Comparison of ENCODE assay signal across 7 cellular contexts in the genomic region with DNA sequence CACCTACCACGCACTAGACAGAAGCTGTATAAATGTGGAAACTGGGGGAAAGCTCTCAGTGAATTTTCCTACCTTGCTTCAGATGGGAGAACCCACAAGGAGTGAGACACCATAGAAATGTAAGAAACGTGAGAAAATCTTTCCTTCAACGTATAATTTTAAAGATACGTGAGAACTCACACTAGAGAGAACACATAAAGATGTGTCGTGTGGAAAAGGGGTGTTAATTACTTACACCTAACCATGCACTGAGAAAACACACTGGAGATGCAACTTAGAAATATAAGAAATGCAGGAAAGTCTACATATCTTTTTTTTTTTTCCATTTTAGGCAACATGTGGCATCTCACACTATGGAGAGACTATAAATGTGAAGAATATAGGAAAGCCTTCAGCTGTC.
"Had no signal": no experiment of that assay in that cellular context is flagged by ENCODE, and none has a peak within 500 bp of the region (broad histone marks: within the 10 kb centered on the region; RNA-seq: fewer than 3 reads in every experiment).

No MANE protein-coding gene starts in this region.

- FAIRE-seq: G401.6, GM12878, GM12891, GM12892, GM18507 had no signal

- DNase-seq: GDM1, GF-D8 had no signal

- ATAC-seq: GM12878 had no signal

- H3K4me3 ChIP-seq: GM12878 had no signal
